In genomic region chr1:186499571-186499970, GRCh38 we compare ENCODE assay signal across 18 cellular contexts. TPM values are rescaled to one million over a fixed set of nuclear protein-coding genes. Genes with fewer than 3 reads are reported as not detected.
DNase-seq lines count a peak whose midpoint lies in the region; ATAC-seq, FAIRE-seq and TF ChIP-seq lines count a peak whose summit lies in the region.
"Had no signal": no experiment of that assay in that cellular context is flagged by ENCODE, and none has a peak within 500 bp of the region (broad histone marks: within the 10 kb centered on the region; RNA-seq: fewer than 3 reads in every experiment).

No MANE protein-coding gene starts in this region.

- H2AFZ ChIP-seq in GM23338, result 0 out of 2 replicates have a peak overlapping the region, but pooled peaks have one; percentile 9

- H4K20me1 ChIP-seq in GM23338 (replicated peaks; ENCODE audit: insufficient read depth), result no peaks in the 10 kb centered on the region

- no peaks in the 10 kb centered on the region for H3F3A ChIP-seq in GM23338 (replicated peaks; ENCODE audit: low read depth)

- H3K4me3 ChIP-seq in A549, result no peak overlapping the region
- H3K4me3 ChIP-seq in GM23338, result no peak overlapping the region
- H3K4me3 ChIP-seq in mesodermal cell (ENCODE audit: extremely low read depth, insufficient read depth, low read length, poor library complexity, severe bottlenecking), result no peak overlapping the region

- H3K36me3 Mint-ChIP-seq in GM23338 (ENCODE audit: low read depth), result no peaks in the 10 kb centered on the region
- H3K36me3 Mint-ChIP-seq: CD8-positive, alpha-beta memory T cell had no signal

- H3K4me1 Mint-ChIP-seq in GM23338, result peaks cover 19% of the 10 kb centered on the region
- H3K4me1 Mint-ChIP-seq: CD8-positive, alpha-beta memory T cell had no signal

- H3K27ac ChIP-seq in A549 (peak overlapping the region; percentile 71 to 77), GM23338 (ENCODE audit: low read depth) (no peak overlapping the region), epithelial cell of prostate (peak overlapping the region; percentile 94), mesodermal cell (ENCODE audit: low read depth, low read length, severe bottlenecking) (peak overlapping the region; percentile 67)

- H3K36me3 ChIP-seq in GM23338 (ENCODE audit: insufficient read depth) (no peaks in the 10 kb centered on the region), mesodermal cell (ENCODE audit: control insufficient read depth, insufficient read depth, low read length) (no peaks in the 10 kb centered on the region)
- H3K36me3 ChIP-seq: BE2C had no signal

- H3K4me1 ChIP-seq in A549 (peaks cover 87% of the 10 kb centered on the region), GM23338 (ENCODE audit: insufficient read depth) (peaks cover 6% of the 10 kb centered on the region; the same call in 1 of the 2 replicates), mesodermal cell (ENCODE audit: control insufficient read depth, insufficient read depth, low read length, poor library complexity, severe bottlenecking) (peaks cover 12% of the 10 kb centered on the region)
- H3K4me1 ChIP-seq: BE2C had no signal

- TF ChIP-seq POLR2A in A549 (IDR thresholded peaks at IDR 0.05; ENCODE audit: low read length), result no peak

- no peak overlapping the region for H3K27ac Mint-ChIP-seq in GM23338

- no peak for TF ChIP-seq EP300 in A549 (IDR thresholded peaks at IDR 0.05)

- CTCF ChIA-PET in A549 (lab: Yijun Ruan, JAX), result interaction anchor here (1.4 kb wide), 1 partner anchor 124 kb away, joined by 3 read pairs; the partner anchor contains the start of genes ODR4 and TPR

- no peaks in the 10 kb centered on the region for H3K27me3 ChIP-seq in GM23338 (ENCODE audit: insufficient read depth)
- H3K27me3 ChIP-seq: BE2C had no signal

- no peak for TF ChIP-seq RAD21 in A549 (conservative IDR thresholded peaks at IDR 0.05 in 1 of 2, IDR thresholded peaks at IDR 0.05 in 1 of 2)

- H3K4me2 ChIP-seq in A549 (peak overlapping the region; percentile 65), GM23338 (no peak overlapping the region)

- H3K27me3 Mint-ChIP-seq in GM23338 (ENCODE audit: insufficient read depth, low read depth, poor library complexity), result peaks cover 3% of the 10 kb centered on the region

- FAIRE-seq in A549 (lab: Jason Lieb, UNC), result peak; percentile 13

- TF ChIP-seq CTCF in A549 (IDR thresholded peaks at IDR 0.05), result no peak
- no peak for TF ChIP-seq CTCF in GM23338 (conservative IDR thresholded peaks at IDR 0.05; ENCODE audit: low read depth in 2 of 2)

- POLR2A ChIA-PET in A549 (lab: Yijun Ruan, JAX), result no interaction called here

- DNase-seq in A549 (ENCODE audit: low read depth in 1 of 2, low spot score in 1 of 2) (no peak), GM23338 (ENCODE audit: low spot score) (no peak), epithelial cell of prostate (ENCODE audit: low read depth, low spot score) (no peak), ACHN (no peak), NCI-H1092 treated with DMSO at 0.1 percent for 48 hours (lab: John Stamatoyannopoulos, UW) (no peak), Ammon's horn (ENCODE audit: low spot score) (no peak)
- DNase-seq: BE2C; CD8-positive, alpha-beta memory T cell; NCI-H1417 treated with DMSO at 0.1 percent for 48 hours; NCI-H2029; NCI-H2171 treated with DMSO at 0.1 percent for 48 hours; NCI-H82; SIG-M5 had no signal

- H3K9me2 ChIP-seq in GM23338 (ENCODE audit: insufficient read depth), result no peaks in the 10 kb centered on the region; the same call in 1 of the 2 replicates

- in situ Hi-C loops in ACHN (cut with HindIII; ENCODE audit: low pct_ligation_motif_present, low pct_unique_long_range_greater_than_20kb, low sequenced_read_pairs), result no loop called here

- no peak overlapping the region for H3K4me3 Mint-ChIP-seq in GM23338
- H3K4me3 Mint-ChIP-seq: CD8-positive, alpha-beta memory T cell had no signal

- WGBS in A549 (ENCODE audit: missing lambda C conversion rate), result 97% methylated on average over 1 of the region's 1 CpG
- 80% methylated on average over 1 of the region's 1 CpG; no CpG with 5 or more reads in 1 of the 2 experiments for WGBS in mesodermal cell (ENCODE audit: insufficient coverage in 2 of 2), 2 experiments

- no peak for ATAC-seq in A549
- ATAC-seq in GM23338, result no peak
- ATAC-seq in HG03520 (IDR thresholded peaks at IDR 0.05; ENCODE audit: unreplicated experiment), result no peak
- ATAC-seq: HCT116 had no signal

- no peaks in the 10 kb centered on the region for H3K9me3 Mint-ChIP-seq in GM23338

- H3K79me2 ChIP-seq in GM23338 (replicated peaks; ENCODE audit: insufficient read depth), result no peaks in the 10 kb centered on the region

- H3K9me3 ChIP-seq in A549 (no peaks in the 10 kb centered on the region), mesodermal cell (ENCODE audit: control insufficient read depth, low read length) (no peaks in the 10 kb centered on the region)
- H3K9me3 ChIP-seq: BE2C had no signal

TF ChIP-seq in A549, 52 proteins besides CTCF, POLR2A, EP300 and RAD21 (continues in another document):
- TF ChIP-seq, protein P1, sequence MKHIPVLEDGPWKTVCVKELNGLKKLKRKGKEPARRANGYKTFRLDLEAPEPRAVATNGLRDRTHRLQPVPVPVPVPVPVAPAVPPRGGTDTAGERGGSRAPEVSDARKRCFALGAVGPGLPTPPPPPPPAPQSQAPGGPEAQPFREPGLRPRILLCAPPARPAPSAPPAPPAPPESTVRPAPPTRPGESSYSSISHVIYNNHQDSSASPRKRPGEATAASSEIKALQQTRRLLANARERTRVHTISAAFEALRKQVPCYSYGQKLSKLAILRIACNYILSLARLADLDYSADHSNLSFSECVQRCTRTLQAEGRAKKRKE (CRISPR knock-in tag; IDR thresholded peaks at IDR 0.05; ENCODE audit: low read depth), result no peak
- TF ChIP-seq CBX2 (IDR thresholded peaks at IDR 0.05; ENCODE audit: borderline replicate concordance, low read depth) (no peak), HOXB5 (CRISPR knock-in tag; IDR thresholded peaks at IDR 0.05) (no peak), FOSL2 (IDR thresholded peaks at IDR 0.05) (no peak), FOSL2 (CRISPR knock-in tag; IDR thresholded peaks at IDR 0.05) (no peak), HEYL (CRISPR knock-in tag; IDR thresholded peaks at IDR 0.05) (no peak), HOXB13 (CRISPR knock-in tag; IDR thresholded peaks at IDR 0.05; ENCODE audit: low read depth) (no peak), KDM1A (IDR thresholded peaks at IDR 0.05; ENCODE audit: low read depth) (no peak), CHD2 (IDR thresholded peaks at IDR 0.05; ENCODE audit: low read length, partially characterized antibody) (no peak), HDAC2 (IDR thresholded peaks at IDR 0.05) (no peak), ZSCAN20 (CRISPR knock-in tag; IDR thresholded peaks at IDR 0.05) (no peak), ZNF302 (CRISPR knock-in tag; IDR thresholded peaks at IDR 0.05) (no peak)
- TF ChIP-seq, protein P2, sequence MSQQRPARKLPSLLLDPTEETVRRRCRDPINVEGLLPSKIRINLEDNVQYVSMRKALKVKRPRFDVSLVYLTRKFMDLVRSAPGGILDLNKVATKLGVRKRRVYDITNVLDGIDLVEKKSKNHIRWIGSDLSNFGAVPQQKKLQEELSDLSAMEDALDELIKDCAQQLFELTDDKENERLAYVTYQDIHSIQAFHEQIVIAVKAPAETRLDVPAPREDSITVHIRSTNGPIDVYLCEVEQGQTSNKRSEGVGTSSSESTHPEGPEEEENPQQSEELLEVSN (IDR thresholded peaks at IDR 0.05; ENCODE audit: borderline replicate concordance, low read depth), result no peak

TF ChIP-seq in GM23338, 12 proteins besides CTCF, POLR2A, EP300 and RAD21 (continues in another document):
- TF ChIP-seq POLR2AphosphoS5 (IDR thresholded peaks at IDR 0.05; ENCODE audit: low read depth) (no peak), EZH2 (IDR thresholded peaks at IDR 0.05; ENCODE audit: low read depth, unreplicated experiment) (no peak), STAT1 (IDR thresholded peaks at IDR 0.05; ENCODE audit: unreplicated experiment) (no peak)
- TF ChIP-seq, protein P3, sequence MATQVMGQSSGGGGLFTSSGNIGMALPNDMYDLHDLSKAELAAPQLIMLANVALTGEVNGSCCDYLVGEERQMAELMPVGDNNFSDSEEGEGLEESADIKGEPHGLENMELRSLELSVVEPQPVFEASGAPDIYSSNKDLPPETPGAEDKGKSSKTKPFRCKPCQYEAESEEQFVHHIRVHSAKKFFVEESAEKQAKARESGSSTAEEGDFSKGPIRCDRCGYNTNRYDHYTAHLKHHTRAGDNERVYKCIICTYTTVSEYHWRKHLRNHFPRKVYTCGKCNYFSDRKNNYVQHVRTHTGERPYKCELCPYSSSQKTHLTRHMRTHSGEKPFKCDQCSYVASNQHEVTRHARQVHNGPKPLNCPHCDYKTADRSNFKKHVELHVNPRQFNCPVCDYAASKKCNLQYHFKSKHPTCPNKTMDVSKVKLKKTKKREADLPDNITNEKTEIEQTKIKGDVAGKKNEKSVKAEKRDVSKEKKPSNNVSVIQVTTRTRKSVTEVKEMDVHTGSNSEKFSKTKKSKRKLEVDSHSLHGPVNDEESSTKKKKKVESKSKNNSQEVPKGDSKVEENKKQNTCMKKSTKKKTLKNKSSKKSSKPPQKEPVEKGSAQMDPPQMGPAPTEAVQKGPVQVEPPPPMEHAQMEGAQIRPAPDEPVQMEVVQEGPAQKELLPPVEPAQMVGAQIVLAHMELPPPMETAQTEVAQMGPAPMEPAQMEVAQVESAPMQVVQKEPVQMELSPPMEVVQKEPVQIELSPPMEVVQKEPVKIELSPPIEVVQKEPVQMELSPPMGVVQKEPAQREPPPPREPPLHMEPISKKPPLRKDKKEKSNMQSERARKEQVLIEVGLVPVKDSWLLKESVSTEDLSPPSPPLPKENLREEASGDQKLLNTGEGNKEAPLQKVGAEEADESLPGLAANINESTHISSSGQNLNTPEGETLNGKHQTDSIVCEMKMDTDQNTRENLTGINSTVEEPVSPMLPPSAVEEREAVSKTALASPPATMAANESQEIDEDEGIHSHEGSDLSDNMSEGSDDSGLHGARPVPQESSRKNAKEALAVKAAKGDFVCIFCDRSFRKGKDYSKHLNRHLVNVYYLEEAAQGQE (IDR thresholded peaks at IDR 0.05; ENCODE audit: unreplicated experiment), result no peak

RNA-seq across cellular contexts. Expression of gene PDC, which starts 38.7 kb away (rescaled TPM):
- polyA plus RNA-seq in A549 (2011; rRNA removed), result not detected in 2 replicates
- not detected in 2 replicates for polyA plus RNA-seq in A549 (2012; cell fraction: cytosol; rRNA removed)
- not detected in 2 replicates for polyA plus RNA-seq in A549 (2012; cell fraction: nucleus; rRNA removed)
- polyA plus RNA-seq in A549 (2017; fragmentation: RNase III; extraction: RNeasy Plus Mini Kit Qiagen cat#74134 plus additional on column Dnase treatment), result not detected in 3 replicates
- polyA minus RNA-seq in A549 (2011; rRNA and poly(A)+ RNA removed), result not detected in 2 replicates
- total RNA-seq in GM23338 (2014; rRNA removed; shearing (Covaris generic)), result not detected in 2 replicates
- not detected in 2 replicates for polyA plus RNA-seq in GM23338 (2016; fragmentation: Nextera tagmentation; extraction: Ambion mirVana)
- not detected for polyA plus RNA-seq in mesodermal cell (2013, experiment 1 of 2)
- polyA plus RNA-seq in mesodermal cell (2013, experiment 2 of 2), result not detected
- total RNA-seq: CD8-positive, alpha-beta memory T cell; HT-29; NCI-H460 had no signal
- polyA plus RNA-seq: CD8-positive, alpha-beta memory T cell had no signal
